19 cellular contexts compared by ENCODE assay signal in the genomic region with DNA sequence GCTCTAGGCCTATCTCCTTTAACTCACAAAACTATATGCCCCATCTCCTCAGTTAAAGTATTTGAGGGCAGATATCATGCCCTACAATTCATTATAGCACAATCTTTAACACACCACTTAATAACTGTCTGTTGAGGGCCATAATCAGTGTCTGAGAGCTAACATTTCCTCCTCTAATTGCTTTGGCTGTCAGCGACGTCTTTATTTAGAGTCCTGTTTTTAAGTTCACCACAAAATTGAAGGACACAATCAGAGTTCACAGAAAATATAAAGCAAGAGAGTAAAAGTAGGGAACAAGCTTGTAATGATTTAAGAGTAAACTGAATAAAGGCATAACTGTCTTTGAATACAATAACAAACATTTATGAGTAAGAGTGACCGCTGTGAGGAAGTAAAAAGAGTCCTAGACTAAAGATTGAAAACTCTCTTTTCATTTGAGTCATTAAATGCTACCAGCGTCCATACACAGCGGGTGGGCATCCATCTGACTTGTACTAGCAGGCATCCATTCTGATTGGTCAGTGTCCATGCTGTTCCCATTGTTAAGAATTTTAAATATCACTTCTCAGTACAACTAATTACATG. TPM values are rescaled to one million over a fixed set of nuclear protein-coding genes. Genes with fewer than 3 reads are reported as not detected.
DNase-seq lines count a peak whose midpoint lies in the region; ATAC-seq, FAIRE-seq and TF ChIP-seq lines count a peak whose summit lies in the region.
"Had no signal": no experiment of that assay in that cellular context is flagged by ENCODE, and none has a peak within 500 bp of the region (broad histone marks: within the 10 kb centered on the region; RNA-seq: fewer than 3 reads in every experiment).

No MANE protein-coding gene starts in this region.

- ATAC-seq in HG03196 (IDR thresholded peaks at IDR 0.05; ENCODE audit: unreplicated experiment) = no peak
- ATAC-seq: CD8-positive, alpha-beta T cell; GM23338; HepG2 had no signal

- H4K20me1 ChIP-seq in neural progenitor cell (ENCODE audit: low read depth) = no peaks in the 10 kb centered on the region

- TF ChIP-seq CTCF in neural progenitor cell (IDR thresholded peaks at IDR 0.05) (no peak), dorsolateral prefrontal cortex (IDR thresholded peaks at IDR 0.05 in 54 of 56, conservative IDR thresholded peaks at IDR 0.05 in 2 of 56; ENCODE audit: low read depth in 1 of 56, partially characterized antibody in 56 of 56) (no peak), colonic mucosa (IDR thresholded peaks at IDR 0.05) (no peak)

- H3K4me1 ChIP-seq in neural progenitor cell (peaks cover 5% of the 10 kb centered on the region), small intestine (ENCODE audit: control insufficient read depth in 2 of 2, insufficient read depth in 1 of 2, low read depth in 1 of 2, low read length in 1 of 2) (no peaks in the 10 kb centered on the region), colonic mucosa (no peaks in the 10 kb centered on the region)
- H3K4me1 ChIP-seq: Caco-2 had no signal

- no peak overlapping the region for H3K4me3 Mint-ChIP-seq in neural progenitor cell
- H3K4me3 Mint-ChIP-seq: CD8-positive, alpha-beta T cell; GM23338 had no signal

- H3K27ac Mint-ChIP-seq in neural progenitor cell = no peak overlapping the region
- H3K27ac Mint-ChIP-seq: CD8-positive, alpha-beta T cell; GM23338 had no signal

- CTCF ChIA-PET in HEK293T (lab: Yijun Ruan, JAX) = no interaction called here

- H3K9me3 ChIP-seq in neural progenitor cell (ENCODE audit: low read depth) = no peaks in the 10 kb centered on the region
- no peaks in the 10 kb centered on the region for H3K9me3 ChIP-seq in small intestine (ENCODE audit: control insufficient read depth, low read depth)
- no peaks in the 10 kb centered on the region for H3K9me3 ChIP-seq in colonic mucosa
- H3K9me3 ChIP-seq: BE2C, Caco-2 had no signal

- peaks cover 3% of the 10 kb centered on the region for H3K27me3 Mint-ChIP-seq in neural progenitor cell (ENCODE audit: insufficient read depth, low read depth)

- peaks cover 23% of the 10 kb centered on the region for H3K4me1 Mint-ChIP-seq in neural progenitor cell

- no peak for FAIRE-seq in small intestine (lab: Jason Lieb, UNC)
- FAIRE-seq: A204.1, HepG2, HTR-8/SVneo had no signal

- DNase-seq in HEK293T (ENCODE audit: extremely low spot score) (no peak), NCI-H1417 treated with DMSO at 0.1 percent for 48 hours (lab: John Stamatoyannopoulos, UW) (peak; percentile 36), astrocyte of the hippocampus (ENCODE audit: low read depth, low spot score) (peak; percentile 41), neural progenitor cell (ENCODE audit: low spot score) (peak; percentile 28), dorsolateral prefrontal cortex (no peak), small intestine (no peak), colonic mucosa (no peak)
- DNase-seq: BE2C; Caco-2; CD8-positive, alpha-beta T cell; DND-41; GDM1; H7 had no signal

- H3K36me3 ChIP-seq in neural progenitor cell (no peaks in the 10 kb centered on the region), small intestine (ENCODE audit: control insufficient read depth in 2 of 2, insufficient read depth in 2 of 2, low read length in 2 of 2) (peaks cover 0 to 28% of the 10 kb centered on the region in 2 donors), colonic mucosa (no peaks in the 10 kb centered on the region)

- no peaks in the 10 kb centered on the region for H3K79me2 ChIP-seq in neural progenitor cell (ENCODE audit: low read depth)

- H3K9ac ChIP-seq in neural progenitor cell (no peak overlapping the region), colonic mucosa (ENCODE audit: low read depth in 2 of 2, low read length in 2 of 2) (no peak overlapping the region)

- no peaks in the 10 kb centered on the region for H3K9me3 Mint-ChIP-seq in neural progenitor cell
- H3K9me3 Mint-ChIP-seq: CD8-positive, alpha-beta T cell; GM23338 had no signal

- no peak overlapping the region for H2AFZ ChIP-seq in neural progenitor cell (replicated peaks)
- H2AFZ ChIP-seq: GM23338 had no signal

- no peaks in the 10 kb centered on the region for H3K36me3 Mint-ChIP-seq in neural progenitor cell

- POLR2A ChIA-PET in HEK293T (lab: Yijun Ruan, JAX) = no interaction called here

- H3K4me3 ChIP-seq in neural progenitor cell (no peak overlapping the region), dorsolateral prefrontal cortex (no peak overlapping the region), small intestine (ENCODE audit: low read depth in 1 of 2, low read length in 2 of 2) (no peak overlapping the region), colonic mucosa (no peak overlapping the region)
- H3K4me3 ChIP-seq: GM23338 had no signal

- no peaks in the 10 kb centered on the region for H3K27me3 ChIP-seq in neural progenitor cell
- no peaks in the 10 kb centered on the region for H3K27me3 ChIP-seq in dorsolateral prefrontal cortex
- no peaks in the 10 kb centered on the region for H3K27me3 ChIP-seq in small intestine (ENCODE audit: control insufficient read depth in 2 of 2, insufficient read depth in 2 of 2, low read length in 2 of 2)
- H3K27me3 ChIP-seq in colonic mucosa = no peaks in the 10 kb centered on the region
- H3K27me3 ChIP-seq: BE2C had no signal

- no peak overlapping the region for H3K4me2 ChIP-seq in neural progenitor cell
- H3K4me2 ChIP-seq: GM23338 had no signal

- WGBS in small intestine, 3 donors = 82 to 93% (median 86%) methylated on average over 5 of the region's 5 CpGs

- H3F3A ChIP-seq in neural progenitor cell (ENCODE audit: low read depth) = no peaks in the 10 kb centered on the region

- no peak overlapping the region for H3K27ac ChIP-seq in neural progenitor cell
- no peak overlapping the region for H3K27ac ChIP-seq in dorsolateral prefrontal cortex
- no peak overlapping the region for H3K27ac ChIP-seq in small intestine (ENCODE audit: low read depth in 1 of 2, low read length in 1 of 2)
- no peak overlapping the region for H3K27ac ChIP-seq in colonic mucosa
- H3K27ac ChIP-seq: C4-2B had no signal

- intact Hi-C loops in dorsolateral prefrontal cortex (cut with DNase I) = no loop called here
- intact Hi-C loops in colonic mucosa (cut with DNase I) = no loop called here

TF ChIP-seq in HEK293T, 16 proteins besides CTCF, POLR2A, EP300 and RAD21:
- TF ChIP-seq, protein P1, sequence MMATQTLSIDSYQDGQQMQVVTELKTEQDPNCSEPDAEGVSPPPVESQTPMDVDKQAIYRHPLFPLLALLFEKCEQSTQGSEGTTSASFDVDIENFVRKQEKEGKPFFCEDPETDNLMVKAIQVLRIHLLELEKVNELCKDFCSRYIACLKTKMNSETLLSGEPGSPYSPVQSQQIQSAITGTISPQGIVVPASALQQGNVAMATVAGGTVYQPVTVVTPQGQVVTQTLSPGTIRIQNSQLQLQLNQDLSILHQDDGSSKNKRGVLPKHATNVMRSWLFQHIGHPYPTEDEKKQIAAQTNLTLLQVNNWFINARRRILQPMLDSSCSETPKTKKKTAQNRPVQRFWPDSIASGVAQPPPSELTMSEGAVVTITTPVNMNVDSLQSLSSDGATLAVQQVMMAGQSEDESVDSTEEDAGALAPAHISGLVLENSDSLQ (IDR thresholded peaks at IDR 0.05) = peak; percentile 81
- TF ChIP-seq ELF4 (IDR thresholded peaks at IDR 0.05) = no peak

RNA-seq across cellular contexts. Expression of a gene that starts 38.3 kb away (rescaled TPM):
- 0.30 and 0.50 TPM in 2 replicates for total RNA-seq in neural progenitor cell (ENCODE audit: low replicate concordance)
- total RNA-seq in dorsolateral prefrontal cortex = 1 to 10 TPM in 41 of 120 experiments, under 1 TPM in 68, not detected in 11; 0.14 to 4.7 (median 0.90) TPM
- polyA plus RNA-seq in small intestine = 1 to 10 TPM in 1 of 3 donors, under 1 TPM in 1, not detected in 1; 0.16 to 1.4 TPM
- total RNA-seq in colonic mucosa = under 1 TPM; 0.30 to 0.35 TPM

Comparison
In these comparisons a context has a peak if more than half of its experiments do, and no peak if none do; other contexts are left out.
1. DNase-seq: peak in NCI-H1417 treated with DMSO at 0.1 percent for 48 hours (single experiment), astrocyte of the hippocampus (single experiment) and neural progenitor cell (single experiment); none in HEK293T (single experiment), dorsolateral prefrontal cortex (0 of 10), small intestine (single experiment) and colonic mucosa (single experiment).